Comparison of ENCODE assay signal across 9 cellular contexts in genomic region chrX:107659768-107660167, GRCh38. TPM values are rescaled to one million over a fixed set of nuclear protein-coding genes. Genes with fewer than 3 reads are reported as not detected.
A peak's percentile ranks its signal among the peaks of the same experiment; 100 is the strongest.
DNase-seq lines count a peak whose midpoint lies in the region; ATAC-seq and TF ChIP-seq lines count a peak whose summit lies in the region.
"Had no signal": no experiment of that assay in that cellular context is flagged by ENCODE, and none has a peak within 500 bp of the region (broad histone marks: within the 10 kb centered on the region; RNA-seq: fewer than 3 reads in every experiment).

No MANE protein-coding gene starts in this region.

- no peak overlapping the region for H3K9ac ChIP-seq in mesenchymal stem cell (ENCODE audit: low read length)

- no CpG with 5 or more reads among the region's 1 CpG for WGBS in mesenchymal stem cell

- H2BK15ac ChIP-seq in mesenchymal stem cell (ENCODE audit: low read depth, poor library complexity, severe bottlenecking): no peak overlapping the region

- no peak overlapping the region for H3K27ac ChIP-seq in CD4-positive, CD25-positive, alpha-beta regulatory T cell (ENCODE audit: insufficient read depth, low read length, poor library complexity, severe bottlenecking)
- H3K27ac ChIP-seq in mesenchymal stem cell (ENCODE audit: low read length, poor library complexity, severe bottlenecking): no peak overlapping the region

- H3K14ac ChIP-seq in mesenchymal stem cell (ENCODE audit: low read length in 2 of 2): no peak overlapping the region

- H3K23ac ChIP-seq in mesenchymal stem cell (ENCODE audit: low read length in 2 of 2): no peak overlapping the region

- H3K9me3 ChIP-seq in CD4-positive, CD25-positive, alpha-beta regulatory T cell (ENCODE audit: control insufficient read depth in 2 of 2, low read length in 2 of 2): no peaks in the 10 kb centered on the region
- H3K9me3 ChIP-seq in mesenchymal stem cell (ENCODE audit: control insufficient read depth, low read length): no peaks in the 10 kb centered on the region

- H4K8ac ChIP-seq in mesenchymal stem cell (ENCODE audit: low read length): no peak overlapping the region

- no peaks in the 10 kb centered on the region for H3K27me3 Mint-ChIP-seq in CD4-positive, CD25-positive, alpha-beta regulatory T cell
- H3K27me3 Mint-ChIP-seq in WTC11 (ENCODE audit: low read depth): no peaks in the 10 kb centered on the region

- no peak overlapping the region for H3K4ac ChIP-seq in mesenchymal stem cell (ENCODE audit: low read depth in 1 of 2, low read length in 2 of 2)

- H3K36me3 ChIP-seq in CD4-positive, CD25-positive, alpha-beta regulatory T cell (ENCODE audit: control insufficient read depth, insufficient read depth, low read length): peaks cover 3% of the 10 kb centered on the region
- no peaks in the 10 kb centered on the region for H3K36me3 ChIP-seq in mesenchymal stem cell (ENCODE audit: control insufficient read depth in 1 of 2, insufficient read depth in 2 of 2, low read depth in 1 of 2, low read length in 2 of 2)

- no peaks in the 10 kb centered on the region for H3K79me1 ChIP-seq in mesenchymal stem cell (replicated peaks; ENCODE audit: low read length, poor library complexity, severe bottlenecking)

- H3K4me2 ChIP-seq in mesenchymal stem cell (ENCODE audit: low read length, poor library complexity, severe bottlenecking): no peak overlapping the region

- CTCF ChIA-PET in WTC11 (lab: Charles Lee): interaction anchor here (0.7 to 6.8 kb wide), 16 partner anchors 8 to 420 kb away, joined by 3 to 108 read pairs (median 5); partner anchors contain the start of genes NCBP2L and TSC22D3

- no peak overlapping the region for H2AK5ac ChIP-seq in mesenchymal stem cell (ENCODE audit: low read length, severe bottlenecking)

- no peak overlapping the region for H2AFZ ChIP-seq in mesenchymal stem cell (ENCODE audit: low read depth, low read length)

- no peak overlapping the region for H2BK12ac ChIP-seq in mesenchymal stem cell (ENCODE audit: low read length in 2 of 2)

- peaks cover 8% of the 10 kb centered on the region for H3K4me1 ChIP-seq in CD4-positive, CD25-positive, alpha-beta regulatory T cell (ENCODE audit: control insufficient read depth, insufficient read depth, low read length, poor library complexity, severe bottlenecking)
- peaks cover 7% of the 10 kb centered on the region for H3K4me1 ChIP-seq in mesenchymal stem cell (ENCODE audit: control insufficient read depth, insufficient read depth, low read depth, low read length)

- no peak overlapping the region for H4K91ac ChIP-seq in mesenchymal stem cell (ENCODE audit: low read length)

- H3K9me3 Mint-ChIP-seq in CD4-positive, CD25-positive, alpha-beta regulatory T cell: no peaks in the 10 kb centered on the region
- H3K9me3 Mint-ChIP-seq in WTC11: no peaks in the 10 kb centered on the region
- H3K9me3 Mint-ChIP-seq: IgD-negative memory B cell had no signal

- peak in 2 of 3 donors; percentile 53 to 60 for DNase-seq in CD4-positive, CD25-positive, alpha-beta regulatory T cell
- DNase-seq in NCI-H748 (lab: John Stamatoyannopoulos, UW; ENCODE audit: unreplicated experiment) (peak; percentile 56), choroid plexus epithelial cell (ENCODE audit: low read depth) (peak; percentile 78), mesenchymal stem cell (peak; percentile 62), KG1 (lab: John Stamatoyannopoulos, UW) (no peak), WTC11 (ENCODE audit: low spot score) (no peak)
- no peak for DNase-seq in activated naive CD4-positive, alpha-beta T cell (lab: John Stamatoyannopoulos, UW)

- TF ChIP-seq CTCF in choroid plexus epithelial cell (conservative IDR thresholded peaks at IDR 0.05; ENCODE audit: low read depth, low read length) (peak; percentile 77), WTC11 (IDR thresholded peaks at IDR 0.05) (no peak; the same call in 1 of the 2 replicates)

- ATAC-seq in CD4-positive, CD25-positive, alpha-beta regulatory T cell (ENCODE audit: low read depth in 2 of 2): no peak
- ATAC-seq in GM19395 (IDR thresholded peaks at IDR 0.05; ENCODE audit: unreplicated experiment) (peak; percentile 51), WTC11 (no peak; the same call in 1 of the 2 replicates)

- H3K36me3 Mint-ChIP-seq in CD4-positive, CD25-positive, alpha-beta regulatory T cell: no peaks in the 10 kb centered on the region
- H3K36me3 Mint-ChIP-seq in WTC11: no peaks in the 10 kb centered on the region
- H3K36me3 Mint-ChIP-seq: IgD-negative memory B cell had no signal

- no peak overlapping the region for H2BK120ac ChIP-seq in mesenchymal stem cell (ENCODE audit: low read depth, low read length)

- H3K18ac ChIP-seq in mesenchymal stem cell (ENCODE audit: low read depth in 1 of 2, low read length in 2 of 2): no peak overlapping the region

- H3K4me3 Mint-ChIP-seq in CD4-positive, CD25-positive, alpha-beta regulatory T cell: no peak overlapping the region
- no peak overlapping the region for H3K4me3 Mint-ChIP-seq in WTC11

- no peak overlapping the region for H3K27ac Mint-ChIP-seq in CD4-positive, CD25-positive, alpha-beta regulatory T cell
- H3K27ac Mint-ChIP-seq in WTC11: no peak overlapping the region
- H3K27ac Mint-ChIP-seq: IgD-negative memory B cell had no signal

- H3K4me3 ChIP-seq in CD4-positive, CD25-positive, alpha-beta regulatory T cell (ENCODE audit: low read depth, low read length): no peak overlapping the region
- H3K4me3 ChIP-seq in choroid plexus epithelial cell (ENCODE audit: low read depth, low read length) (no peak overlapping the region), mesenchymal stem cell (ENCODE audit: insufficient read depth in 1 of 2, low read depth in 1 of 2, low read length in 2 of 2) (no peak overlapping the region)

- no peaks in the 10 kb centered on the region for H3K27me3 ChIP-seq in CD4-positive, CD25-positive, alpha-beta regulatory T cell (ENCODE audit: control insufficient read depth, insufficient read depth, low read length)
- H3K27me3 ChIP-seq in mesenchymal stem cell (ENCODE audit: control insufficient read depth in 1 of 2, insufficient read depth in 1 of 2, low read length in 2 of 2): peaks cover 0 to 20% of the 10 kb centered on the region in 2 experiments

- H2BK5ac ChIP-seq in mesenchymal stem cell (ENCODE audit: low read depth, low read length, poor library complexity, severe bottlenecking): no peak overlapping the region

- peaks cover 2 to 16% (median 10%) of the 10 kb centered on the region in 4 donors for H3K4me1 Mint-ChIP-seq in CD4-positive, CD25-positive, alpha-beta regulatory T cell
- H3K4me1 Mint-ChIP-seq in WTC11: peaks cover 18% of the 10 kb centered on the region

- POLR2A ChIA-PET in WTC11 (lab: Charles Lee): interaction anchor here (1.0 kb wide), 1 partner anchor 13 kb away, joined by 5 read pairs; no protein-coding TSS in a partner anchor

TF ChIP-seq in WTC11, 78 proteins besides CTCF, POLR2A, EP300 and RAD21 (continues in another document):
- no peak for TF ChIP-seq ATF6 (CRISPR knock-in tag; IDR thresholded peaks at IDR 0.05)
- no peak for TF ChIP-seq OVOL2 (CRISPR knock-in tag; IDR thresholded peaks at IDR 0.05; ENCODE audit: borderline replicate concordance)
- no peak for TF ChIP-seq ARID4B (CRISPR knock-in tag; IDR thresholded peaks at IDR 0.05; ENCODE audit: borderline replicate concordance)

RNA-seq across cellular contexts. Expression of gene PRPS1, which starts 31.5 kb away (rescaled TPM):
- total RNA-seq in CD4-positive, CD25-positive, alpha-beta regulatory T cell: 69.4 TPM
- polyA plus RNA-seq in CD4-positive, CD25-positive, alpha-beta regulatory T cell: 10 to 100 TPM; 49.6 to 59.6 (median 54.7) TPM
- polyA plus RNA-seq in mesenchymal stem cell (2013, experiment 1 of 2): 31.3 TPM
- polyA plus RNA-seq in mesenchymal stem cell (2013, experiment 2 of 2): 32.9 TPM
- total RNA-seq in WTC11 (2021): 106 to 126 TPM (median 107 TPM) in 3 replicates

Comparison
In these comparisons a context has a peak if more than half of its experiments do, and no peak if none do; other contexts are left out.
1. DNase-seq: peak in CD4-positive, CD25-positive, alpha-beta regulatory T cell (2 of 3), NCI-H748 (single experiment), choroid plexus epithelial cell (single experiment) and mesenchymal stem cell (single experiment); none in KG1 (single experiment), WTC11 (single experiment) and activated naive CD4-positive, alpha-beta T cell (0 of 4).